1 cellular context compared by ENCODE assay signal in genomic region chr9:37679649-37680402, GRCh38.
TF ChIP-seq lines count a peak whose summit lies in the region.

No MANE protein-coding gene starts in this region.

TF ChIP-seq in K562, 482 proteins besides CTCF, POLR2A, EP300 and RAD21 (continued from another document):
- no peak for TF ChIP-seq JUND (IDR thresholded peaks at IDR 0.05; ENCODE audit: borderline replicate concordance, low read depth, low read length)
- no peak for TF ChIP-seq JUND (tag; IDR thresholded peaks at IDR 0.05; ENCODE audit: borderline replicate concordance, low read depth, low read length)
- no peak for TF ChIP-seq MBD1 (CRISPR knock-in tag; IDR thresholded peaks at IDR 0.05)
- TF ChIP-seq C11orf30 (IDR thresholded peaks at IDR 0.05; ENCODE audit: low read depth): peak; percentile 50; the same call in 1 of the 2 replicates
- no peak for TF ChIP-seq SRSF7 (optimal IDR thresholded peaks at IDR 0.05; ENCODE audit: low read depth, low read length)
- TF ChIP-seq ZNF444 (CRISPR knock-in tag; IDR thresholded peaks at IDR 0.05): no peak
- no peak for TF ChIP-seq RBM34 (IDR thresholded peaks at IDR 0.05; ENCODE audit: borderline replicate concordance, insufficient read depth, low read length)
